ENCODE assay signal across 1 cellular context in the genomic region with DNA sequence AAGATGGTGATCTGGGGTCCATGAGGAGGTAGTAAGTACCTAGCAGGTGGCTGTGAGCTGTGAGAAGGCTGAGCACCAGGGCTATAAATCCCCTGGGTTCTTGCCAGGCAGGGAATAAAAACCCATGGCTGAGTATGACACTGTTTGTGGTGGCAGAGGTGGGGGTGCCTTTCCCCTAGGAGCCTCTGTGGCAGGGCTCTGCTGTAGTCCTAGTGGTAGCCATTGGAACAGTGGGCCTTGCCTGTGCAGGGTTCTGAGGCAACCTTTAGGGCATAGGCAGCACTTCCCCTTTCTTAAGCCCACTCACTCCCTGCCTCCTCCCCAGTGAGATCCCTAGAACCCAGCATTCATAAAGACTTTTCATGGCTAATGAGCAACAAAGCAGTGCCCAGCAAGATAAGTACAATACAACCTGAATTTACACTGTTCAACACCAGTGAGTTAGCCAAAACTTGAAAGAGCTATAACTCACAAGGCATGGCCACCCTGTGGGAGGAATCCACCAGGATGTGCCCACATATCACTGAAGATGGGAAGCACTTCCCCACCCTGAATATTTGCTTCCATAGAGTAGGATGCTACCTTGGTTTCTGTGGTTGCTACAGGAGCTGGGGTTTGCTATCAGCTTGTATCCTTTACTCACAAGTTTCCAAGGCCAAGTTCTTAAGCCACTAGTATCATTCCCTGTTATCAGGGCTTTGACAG.
TF ChIP-seq lines count a peak whose summit lies in the region.

No MANE protein-coding gene starts in this region.

TF ChIP-seq in GM12878, 131 proteins besides CTCF, POLR2A, EP300 and RAD21 (continued from another document):
- TF ChIP-seq, protein P1, sequence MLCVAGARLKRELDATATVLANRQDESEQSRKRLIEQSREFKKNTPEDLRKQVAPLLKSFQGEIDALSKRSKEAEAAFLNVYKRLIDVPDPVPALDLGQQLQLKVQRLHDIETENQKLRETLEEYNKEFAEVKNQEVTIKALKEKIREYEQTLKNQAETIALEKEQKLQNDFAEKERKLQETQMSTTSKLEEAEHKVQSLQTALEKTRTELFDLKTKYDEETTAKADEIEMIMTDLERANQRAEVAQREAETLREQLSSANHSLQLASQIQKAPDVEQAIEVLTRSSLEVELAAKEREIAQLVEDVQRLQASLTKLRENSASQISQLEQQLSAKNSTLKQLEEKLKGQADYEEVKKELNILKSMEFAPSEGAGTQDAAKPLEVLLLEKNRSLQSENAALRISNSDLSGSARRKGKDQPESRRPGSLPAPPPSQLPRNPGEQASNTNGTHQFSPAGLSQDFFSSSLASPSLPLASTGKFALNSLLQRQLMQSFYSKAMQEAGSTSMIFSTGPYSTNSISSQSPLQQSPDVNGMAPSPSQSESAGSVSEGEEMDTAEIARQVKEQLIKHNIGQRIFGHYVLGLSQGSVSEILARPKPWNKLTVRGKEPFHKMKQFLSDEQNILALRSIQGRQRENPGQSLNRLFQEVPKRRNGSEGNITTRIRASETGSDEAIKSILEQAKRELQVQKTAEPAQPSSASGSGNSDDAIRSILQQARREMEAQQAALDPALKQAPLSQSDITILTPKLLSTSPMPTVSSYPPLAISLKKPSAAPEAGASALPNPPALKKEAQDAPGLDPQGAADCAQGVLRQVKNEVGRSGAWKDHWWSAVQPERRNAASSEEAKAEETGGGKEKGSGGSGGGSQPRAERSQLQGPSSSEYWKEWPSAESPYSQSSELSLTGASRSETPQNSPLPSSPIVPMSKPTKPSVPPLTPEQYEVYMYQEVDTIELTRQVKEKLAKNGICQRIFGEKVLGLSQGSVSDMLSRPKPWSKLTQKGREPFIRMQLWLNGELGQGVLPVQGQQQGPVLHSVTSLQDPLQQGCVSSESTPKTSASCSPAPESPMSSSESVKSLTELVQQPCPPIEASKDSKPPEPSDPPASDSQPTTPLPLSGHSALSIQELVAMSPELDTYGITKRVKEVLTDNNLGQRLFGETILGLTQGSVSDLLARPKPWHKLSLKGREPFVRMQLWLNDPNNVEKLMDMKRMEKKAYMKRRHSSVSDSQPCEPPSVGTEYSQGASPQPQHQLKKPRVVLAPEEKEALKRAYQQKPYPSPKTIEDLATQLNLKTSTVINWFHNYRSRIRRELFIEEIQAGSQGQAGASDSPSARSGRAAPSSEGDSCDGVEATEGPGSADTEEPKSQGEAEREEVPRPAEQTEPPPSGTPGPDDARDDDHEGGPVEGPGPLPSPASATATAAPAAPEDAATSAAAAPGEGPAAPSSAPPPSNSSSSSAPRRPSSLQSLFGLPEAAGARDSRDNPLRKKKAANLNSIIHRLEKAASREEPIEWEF (IDR thresholded peaks at IDR 0.05; ENCODE audit: insufficient replicate concordance, low read depth, low read length): no peak
